In genomic region chr21:29245104-29245643, GRCh38 we compare ENCODE assay signal across 8 cellular contexts. TPM values are rescaled to one million over a fixed set of nuclear protein-coding genes. Genes with fewer than 3 reads are reported as not detected.
A peak's percentile ranks its signal among the peaks of the same experiment; 100 is the strongest.
DNase-seq lines count a peak whose midpoint lies in the region; ATAC-seq and TF ChIP-seq lines count a peak whose summit lies in the region.
"Had no signal": no experiment of that assay in that cellular context is flagged by ENCODE, and none has a peak within 500 bp of the region (broad histone marks: within the 10 kb centered on the region; RNA-seq: fewer than 3 reads in every experiment).

No MANE protein-coding gene starts in this region.

- no peaks in the 10 kb centered on the region for H3F3A ChIP-seq in neural progenitor cell (ENCODE audit: low read depth)

- H2AFZ ChIP-seq in neural progenitor cell (replicated peaks) = peak overlapping the region; percentile 3

- H3K4me3 ChIP-seq in neural progenitor cell (no peak overlapping the region), HAP-1 (no peak overlapping the region)

- no peaks in the 10 kb centered on the region for H3K9me3 Mint-ChIP-seq in neural progenitor cell

- no peaks in the 10 kb centered on the region for H3K36me3 Mint-ChIP-seq in neural progenitor cell

- no peak overlapping the region for H3K4me2 ChIP-seq in neural progenitor cell

- no peak overlapping the region for H3K4me3 Mint-ChIP-seq in neural progenitor cell

- H3K4me1 Mint-ChIP-seq in neural progenitor cell = no peaks in the 10 kb centered on the region

- H3K9me3 ChIP-seq in neural progenitor cell (ENCODE audit: low read depth) = no peaks in the 10 kb centered on the region
- no peaks in the 10 kb centered on the region for H3K9me3 ChIP-seq in HAP-1

- H3K79me2 ChIP-seq in neural progenitor cell (ENCODE audit: low read depth) = no peaks in the 10 kb centered on the region

- no peak overlapping the region for H3K27ac ChIP-seq in neural progenitor cell

- intact Hi-C loops in Right ventricle myocardium superior (cut with DNase I) = no loop called here

- peak; percentile 71 for ATAC-seq in GM18520 (IDR thresholded peaks at IDR 0.05; ENCODE audit: unreplicated experiment)
- ATAC-seq in GM21515 (IDR thresholded peaks at IDR 0.05; ENCODE audit: unreplicated experiment) = peak; percentile 63
- ATAC-seq in HG03575 (IDR thresholded peaks at IDR 0.05; ENCODE audit: extremely low read depth, insufficient number of reproducible peaks, low FRiP score, unreplicated experiment) = peak; percentile 47
- no peak for ATAC-seq in Right ventricle myocardium superior (ENCODE audit: poor library complexity)

- in situ Hi-C loops in HAP-1 (cut with MboI; ENCODE audit: low sequenced_read_pairs) = no loop called here

- no peak for DNase-seq in neural progenitor cell (ENCODE audit: low spot score)
- DNase-seq in GDM1 (lab: John Stamatoyannopoulos, UW) = no peak
- DNase-seq in HAP-1 (ENCODE audit: low spot score in 2 of 2) = no peak
- DNase-seq in Right ventricle myocardium superior = no peak
- DNase-seq: NCI-H1694 had no signal

- no peaks in the 10 kb centered on the region for H3K27me3 Mint-ChIP-seq in neural progenitor cell (ENCODE audit: insufficient read depth, low read depth)

- H3K4me1 ChIP-seq in neural progenitor cell = no peaks in the 10 kb centered on the region
- no peaks in the 10 kb centered on the region for H3K4me1 ChIP-seq in HAP-1

- no peaks in the 10 kb centered on the region for H4K20me1 ChIP-seq in neural progenitor cell (ENCODE audit: low read depth)

- TF ChIP-seq CTCF in neural progenitor cell (IDR thresholded peaks at IDR 0.05) = no peak

- no peak overlapping the region for H3K9ac ChIP-seq in neural progenitor cell

- H3K27me3 ChIP-seq in neural progenitor cell (no peaks in the 10 kb centered on the region), HAP-1 (ENCODE audit: low read depth) (no peaks in the 10 kb centered on the region)

- H3K36me3 ChIP-seq in neural progenitor cell (no peaks in the 10 kb centered on the region), HAP-1 (replicated peaks) (no peaks in the 10 kb centered on the region)

- H3K27ac Mint-ChIP-seq in neural progenitor cell = no peak overlapping the region

RNA-seq across cellular contexts. Expression of gene BACH1, which starts 53.5 kb away (rescaled TPM):
- total RNA-seq in neural progenitor cell (ENCODE audit: low replicate concordance) (48.4 and 93.8 TPM in 2 replicates), Right ventricle myocardium superior (34.2 TPM)
